In genomic region chr1:231806623-231807470, GRCh38 we compare ENCODE assay signal across 8 cellular contexts.
DNase-seq lines count a peak whose midpoint lies in the region; ATAC-seq, FAIRE-seq and TF ChIP-seq lines count a peak whose summit lies in the region.

No MANE protein-coding gene starts in this region.

- CTCF ChIA-PET in A549 (lab: Yijun Ruan, JAX) = interaction anchor here (1.1 to 2.0 kb wide), 8 partner anchors 11 to 50 kb away, joined by 3 to 8 read pairs (median 4); no protein-coding TSS in a partner anchor

- H3K27ac ChIP-seq in A549 = no peak overlapping the region
- no peak overlapping the region for H3K27ac ChIP-seq in foreskin keratinocyte
- H3K27ac ChIP-seq in pancreas = no peak overlapping the region

- intact Hi-C loops in pancreas (cut with DNase I) = no loop called here

- ATAC-seq in A549 = peak; percentile 76 to 98; a peak in 4 of 6 replicates
- ATAC-seq in HG02852 (IDR thresholded peaks at IDR 0.05; ENCODE audit: unreplicated experiment) = peak; percentile 75
- peak; percentile 88 for ATAC-seq in foreskin keratinocyte
- ATAC-seq in pancreas = peak in 3 of 4 donors; percentile 86 to 88 (median 87)

- H3K36me3 ChIP-seq in pancreas = no peaks in the 10 kb centered on the region

- DNase-seq in A549 (ENCODE audit: low read depth in 1 of 2, low spot score in 1 of 2) (peak; percentile 20 to 55), GM12891 (ENCODE audit: insufficient read length, low spot score) (peak; percentile 49), NCI-H2029 (lab: John Stamatoyannopoulos, UW) (peak; percentile 49), foreskin keratinocyte (peak in 1 of 2 donors; percentile 23), pancreas (peak in 5 of 6 donors; percentile 16 to 65 (median 40)), amniotic stem cell (lab: John Stamatoyannopoulos, UW) (no peak)
- DNase-seq in activated CD4-positive, alpha-beta T cell treated with anti-CD3 and anti-CD28 coated beads, Interleukin-2, amount 50 U/mL, for 1 hour = peak; percentile 5

- no peak for TF ChIP-seq EP300 in A549 (IDR thresholded peaks at IDR 0.05)

- 0 out of 3 replicates have a peak, but pooled peaks cover 4% of the 10 kb centered on the region for H3K9me3 ChIP-seq in A549
- H3K9me3 ChIP-seq in pancreas = no peaks in the 10 kb centered on the region

- TF ChIP-seq CTCF in A549 (IDR thresholded peaks at IDR 0.05) (peak; percentile 18; the same call in 1 of the 3 replicates), foreskin keratinocyte (conservative IDR thresholded peaks at IDR 0.05) (peak; percentile 66), pancreas (IDR thresholded peaks at IDR 0.05) (peak in 1 of 4 donors; percentile 23)

- POLR2A ChIA-PET in A549 (lab: Yijun Ruan, JAX) = no interaction called here

- TF ChIP-seq POLR2A in A549 (IDR thresholded peaks at IDR 0.05; ENCODE audit: low read length) = no peak
- TF ChIP-seq POLR2A in GM12891 (IDR thresholded peaks at IDR 0.05; ENCODE audit: low read depth, low read length) = no peak

- H3K4me1 ChIP-seq in A549 = no peaks in the 10 kb centered on the region
- H3K4me1 ChIP-seq in foreskin keratinocyte = no peaks in the 10 kb centered on the region
- H3K4me1 ChIP-seq in pancreas = no peaks in the 10 kb centered on the region

- WGBS in A549 (ENCODE audit: missing lambda C conversion rate) = 74% methylated on average over 21 of the region's 21 CpGs
- 59 to 61% methylated on average over 21 of the region's 21 CpGs for WGBS in pancreas, 2 donors

- H3K4me3 ChIP-seq in A549 = no peak overlapping the region
- no peak overlapping the region for H3K4me3 ChIP-seq in pancreas

- H3K4me2 ChIP-seq in A549 = no peak overlapping the region

- no peaks in the 10 kb centered on the region for H3K27me3 ChIP-seq in foreskin keratinocyte
- no peaks in the 10 kb centered on the region for H3K27me3 ChIP-seq in pancreas

- TF ChIP-seq RAD21 in A549 (conservative IDR thresholded peaks at IDR 0.05 in 1 of 2, IDR thresholded peaks at IDR 0.05 in 1 of 2) = peak in 1 of 2 experiments; percentile 49; a peak in 2 of 5 replicates

- FAIRE-seq in A549 (lab: Jason Lieb, UNC) (no peak), GM12891 (lab: Jason Lieb, UNC) (peak; percentile 85), pancreas (lab: Jason Lieb, UNC) (no peak)

TF ChIP-seq in A549, 52 proteins besides CTCF, POLR2A, EP300 and RAD21:
- TF ChIP-seq SMC3 (IDR thresholded peaks at IDR 0.05) = 0 out of 3 replicates have a peak, but pooled peaks have one; percentile 14
- TF ChIP-seq MAFK (IDR thresholded peaks at IDR 0.05; ENCODE audit: partially characterized antibody) = no peak

TF ChIP-seq in GM12891, 5 proteins besides CTCF, POLR2A, EP300 and RAD21:
- no peak for TF ChIP-seq PAX5 (IDR thresholded peaks at IDR 0.05; ENCODE audit: insufficient read depth, low read length, severe bottlenecking)
- no peak for TF ChIP-seq POLR2AphosphoS5 (IDR thresholded peaks at IDR 0.05; ENCODE audit: low read depth, low read length)
- no peak for TF ChIP-seq TAF1 (IDR thresholded peaks at IDR 0.05; ENCODE audit: low read depth, low read length)
- TF ChIP-seq POU2F2 (IDR thresholded peaks at IDR 0.05; ENCODE audit: low read depth, low read length) = no peak
- no peak for TF ChIP-seq SPI1 (IDR thresholded peaks at IDR 0.05; ENCODE audit: low read depth, low read length)
